In the genomic region with DNA sequence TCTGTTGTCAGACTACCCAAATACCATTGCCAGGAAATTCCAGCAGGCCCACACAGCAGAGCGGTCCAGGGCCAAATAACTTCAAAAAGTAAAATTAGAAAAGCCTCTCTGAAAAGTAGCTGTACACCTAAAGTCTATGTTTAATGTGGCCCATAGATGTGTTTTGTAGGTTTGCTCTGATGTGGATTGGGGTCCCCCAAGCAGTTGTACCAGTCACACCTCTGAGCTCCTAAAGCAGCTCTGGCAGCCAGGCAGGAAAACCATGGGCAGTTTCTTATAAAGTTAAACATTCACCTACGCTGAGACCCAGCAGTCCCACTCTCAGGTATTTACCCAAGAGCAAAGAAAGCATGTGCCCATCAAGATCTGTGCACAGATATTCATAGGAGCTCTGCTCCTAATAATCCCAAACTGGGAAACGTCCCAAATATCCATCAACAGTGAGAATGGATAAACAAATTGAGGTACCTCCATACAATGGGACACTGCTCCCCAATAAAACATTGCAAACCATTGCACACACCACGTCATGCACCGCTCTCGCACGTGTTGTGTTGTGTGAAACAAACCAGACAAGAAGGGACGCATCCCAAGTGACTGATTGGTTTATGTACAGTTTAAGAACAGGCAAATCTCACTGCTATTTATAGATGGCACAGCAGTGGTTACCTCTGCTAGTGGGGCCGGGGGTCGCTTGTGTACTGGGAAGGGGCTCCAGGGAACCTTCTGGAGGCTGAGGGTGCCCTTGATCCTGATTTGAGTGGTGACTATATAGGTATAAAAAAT, we compare ENCODE assay signal across 8 cellular contexts. TPM values are rescaled to one million over a fixed set of nuclear protein-coding genes. Genes with fewer than 3 reads are reported as not detected.
A peak's percentile ranks its signal among the peaks of the same experiment; 100 is the strongest.
DNase-seq lines count a peak whose midpoint lies in the region; ATAC-seq and TF ChIP-seq lines count a peak whose summit lies in the region.

No MANE protein-coding gene starts in this region.

- ATAC-seq in GM18502 (IDR thresholded peaks at IDR 0.05; ENCODE audit: poor library complexity, unreplicated experiment) (peak; percentile 20), HG03064 (IDR thresholded peaks at IDR 0.05; ENCODE audit: low read depth, unreplicated experiment) (peak; percentile 10)
- peak; percentile 28 to 34 for ATAC-seq in natural killer cell treated with Interleukin-12 subunit alpha and Interleukin-12 subunit beta and Interleukin-15 and Interleukin-18, amount 100 ng/mL, for 72 hours

- no peaks in the 10 kb centered on the region for H3K27me3 ChIP-seq in tibial nerve

- H3K4me1 ChIP-seq in tibial nerve: peaks cover 0 to 14% (median 12%) of the 10 kb centered on the region in 4 donors

- peaks cover 17 to 28% of the 10 kb centered on the region in 2 donors for H3K4me1 Mint-ChIP-seq in natural killer cell treated with Interleukin-12 subunit alpha and Interleukin-12 subunit beta and Interleukin-15 and Interleukin-18, amount 100 ng/mL, for 72 hours (ENCODE audit: low read depth in 2 of 2)

- H3K9me3 ChIP-seq in tibial nerve: no peaks in the 10 kb centered on the region

- no peaks in the 10 kb centered on the region for H3K9me3 Mint-ChIP-seq in natural killer cell treated with Interleukin-12 subunit alpha and Interleukin-12 subunit beta and Interleukin-15 and Interleukin-18, amount 100 ng/mL, for 72 hours

- H3K27ac Mint-ChIP-seq in natural killer cell treated with Interleukin-12 subunit alpha and Interleukin-12 subunit beta and Interleukin-15 and Interleukin-18, amount 100 ng/mL, for 72 hours: peak overlapping the region; percentile 16 to 39

- DNase-seq in astrocyte of the hippocampus (ENCODE audit: low read depth, low spot score) (peak; percentile 41), NCI-H1436 treated with DMSO at 0.1 percent for 48 hours (lab: John Stamatoyannopoulos, UW) (no peak), GF-D8 (lab: John Stamatoyannopoulos, UW) (no peak), tibial nerve (ENCODE audit: low spot score in 2 of 2) (no peak)
- no peak for DNase-seq in natural killer cell treated with Interleukin-12 subunit alpha and Interleukin-12 subunit beta and Interleukin-15 and Interleukin-18, amount 100 ng/mL, for 72 hours (ENCODE audit: low spot score)
- no peak for DNase-seq in activated CD4-positive, CD25-positive, alpha-beta regulatory T cell (lab: John Stamatoyannopoulos, UW)

- no peaks in the 10 kb centered on the region for H3K36me3 ChIP-seq in tibial nerve

- H3K4me3 ChIP-seq in tibial nerve: peak overlapping the region in 2 of 4 donors; percentile 9 to 31

- TF ChIP-seq CTCF in tibial nerve (IDR thresholded peaks at IDR 0.05): no peak

- peaks cover 30 to 33% of the 10 kb centered on the region in 2 donors for H3K27me3 Mint-ChIP-seq in natural killer cell treated with Interleukin-12 subunit alpha and Interleukin-12 subunit beta and Interleukin-15 and Interleukin-18, amount 100 ng/mL, for 72 hours

- no peak for TF ChIP-seq POLR2A in tibial nerve (IDR thresholded peaks at IDR 0.05)

- peak overlapping the region in 2 of 4 donors; percentile 5 to 64 for H3K27ac ChIP-seq in tibial nerve

- no peaks in the 10 kb centered on the region for H3K36me3 Mint-ChIP-seq in natural killer cell treated with Interleukin-12 subunit alpha and Interleukin-12 subunit beta and Interleukin-15 and Interleukin-18, amount 100 ng/mL, for 72 hours

- TF ChIP-seq EP300 in tibial nerve (IDR thresholded peaks at IDR 0.05): no peak

- peak overlapping the region; percentile 51 for H3K4me3 Mint-ChIP-seq in natural killer cell treated with Interleukin-12 subunit alpha and Interleukin-12 subunit beta and Interleukin-15 and Interleukin-18, amount 100 ng/mL, for 72 hours

- WGBS in tibial nerve, 2 donors: 60 to 70% methylated on average over 9 to 10 of the region's 10 CpGs

RNA-seq across cellular contexts. Expression of gene PRM1, which starts 15.8 kb away (rescaled TPM):
- total RNA-seq in natural killer cell treated with Interleukin-12 subunit alpha and Interleukin-12 subunit beta and Interleukin-15 and Interleukin-18, amount 100 ng/mL, for 72 hours: not detected
- not detected for total RNA-seq in tibial nerve

RNA-seq across cellular contexts. Expression of gene PRM2, which starts 20.6 kb away (rescaled TPM):
- total RNA-seq in natural killer cell treated with Interleukin-12 subunit alpha and Interleukin-12 subunit beta and Interleukin-15 and Interleukin-18, amount 100 ng/mL, for 72 hours: not detected
- not detected for total RNA-seq in tibial nerve

RNA-seq across cellular contexts. Expression of gene PRM3, which starts 23.5 kb away (rescaled TPM):
- total RNA-seq in natural killer cell treated with Interleukin-12 subunit alpha and Interleukin-12 subunit beta and Interleukin-15 and Interleukin-18, amount 100 ng/mL, for 72 hours: not detected
- not detected for total RNA-seq in tibial nerve

RNA-seq across cellular contexts. Expression of gene TNP2, which starts 27.8 kb away (rescaled TPM):
- total RNA-seq in natural killer cell treated with Interleukin-12 subunit alpha and Interleukin-12 subunit beta and Interleukin-15 and Interleukin-18, amount 100 ng/mL, for 72 hours: not detected
- total RNA-seq in tibial nerve: not detected

RNA-seq across cellular contexts. Expression of gene SOCS1, which starts 40.9 kb away (rescaled TPM):
- total RNA-seq in natural killer cell treated with Interleukin-12 subunit alpha and Interleukin-12 subunit beta and Interleukin-15 and Interleukin-18, amount 100 ng/mL, for 72 hours: 100 to 1,000 TPM; 199 to 299 TPM
- 10 to 100 TPM in 2 of 4 donors, 1 to 10 TPM in 2; 7.4 to 29.6 (median 14.7) TPM for total RNA-seq in tibial nerve
